In genomic region chr13:114077938-114078335, GRCh38 we compare ENCODE assay signal across 12 cellular contexts. TPM values are rescaled to one million over a fixed set of nuclear protein-coding genes. Genes with fewer than 3 reads are reported as not detected.
DNase-seq lines count a peak whose midpoint lies in the region; ATAC-seq, FAIRE-seq and TF ChIP-seq lines count a peak whose summit lies in the region.
"Had no signal": no experiment of that assay in that cellular context is flagged by ENCODE, and none has a peak within 500 bp of the region (broad histone marks: within the 10 kb centered on the region; RNA-seq: fewer than 3 reads in every experiment).

No MANE protein-coding gene starts in this region.

- no peak overlapping the region for H3K4me2 ChIP-seq in MM.1S (ENCODE audit: low read depth, low read length)

- no peaks in the 10 kb centered on the region for H3K9me2 ChIP-seq in MM.1S (replicated peaks; ENCODE audit: insufficient read depth, low read length)

- H3K9me3 ChIP-seq in BE2C = no peaks in the 10 kb centered on the region
- H3K9me3 ChIP-seq in naive thymus-derived CD4-positive, alpha-beta T cell (ENCODE audit: control insufficient read depth in 2 of 3, low read length in 3 of 3) = no peaks in the 10 kb centered on the region
- no peaks in the 10 kb centered on the region for H3K9me3 ChIP-seq in MM.1S (replicated peaks; ENCODE audit: insufficient read depth, low read length)

- TF ChIP-seq CTCF in BE2C (IDR thresholded peaks at IDR 0.05; ENCODE audit: low read depth, low read length) = no peak
- TF ChIP-seq CTCF in MM.1S (IDR thresholded peaks at IDR 0.05; ENCODE audit: low read length) = no peak

- peak; percentile 90 for DNase-seq in BE2C
- peak; percentile 24 for DNase-seq in NCI-H69 (lab: John Stamatoyannopoulos, UW)
- peak; percentile 36 for DNase-seq in fibroblast of peridontal ligament (ENCODE audit: extremely low read depth)
- DNase-seq in naive thymus-derived CD4-positive, alpha-beta T cell = no peak
- DNase-seq in MM.1S = no peak
- no peak for DNase-seq in D341Med (ENCODE audit: low spot score)
- DNase-seq in HTR-8/SVneo (ENCODE audit: insufficient read length, low spot score) = no peak
- DNase-seq in NCI-H128 (lab: John Stamatoyannopoulos, UW; ENCODE audit: unreplicated experiment) = no peak
- DNase-seq: activated CD4-positive, alpha-beta T cell treated with anti-CD3 and anti-CD28 coated beads for 48 hours; NCI-H2029 treated with DMSO at 0.1 percent for 48 hours had no signal

- POLR2A ChIA-PET in naive thymus-derived CD4-positive, alpha-beta T cell (lab: Charles Lee) = interaction anchor here (0.6 to 1.6 kb wide), 2 partner anchors 12 to 85 kb away, joined by 4 read pairs; no protein-coding TSS in a partner anchor

- H3K9me3 Mint-ChIP-seq in naive thymus-derived CD4-positive, alpha-beta T cell = peaks cover 0 to 11% (median 0%) of the 10 kb centered on the region in 11 donors

- FAIRE-seq in HTR-8/SVneo (lab: Jason Lieb, UNC) = no peak
- FAIRE-seq: G401.6 had no signal

- H3K36me3 ChIP-seq in BE2C = peaks cover 9% of the 10 kb centered on the region
- peaks cover 8 to 86% (median 21%) of the 10 kb centered on the region in 3 experiments for H3K36me3 ChIP-seq in naive thymus-derived CD4-positive, alpha-beta T cell (ENCODE audit: control insufficient read depth in 2 of 3, insufficient read depth in 3 of 3, low read length in 3 of 3)
- 0 out of 2 replicates have a peak, but pooled peaks cover 7% of the 10 kb centered on the region for H3K36me3 ChIP-seq in MM.1S (replicated peaks; ENCODE audit: insufficient read depth, low read length)

- intact Hi-C loops in naive thymus-derived CD4-positive, alpha-beta T cell (cut with micrococcal nuclease) = no loop called here

- no peaks in the 10 kb centered on the region for H3F3A ChIP-seq in MM.1S (ENCODE audit: insufficient read depth, low read length)

- H3K9ac ChIP-seq in MM.1S (ENCODE audit: low read length) = no peak overlapping the region
- H3K9ac ChIP-seq: parathyroid adenoma had no signal

- H3K79me2 ChIP-seq in MM.1S (ENCODE audit: low read length) = peaks cover 92% of the 10 kb centered on the region
- H3K79me2 ChIP-seq: parathyroid adenoma had no signal

- CTCF ChIA-PET in naive thymus-derived CD4-positive, alpha-beta T cell (lab: Charles Lee) = no interaction called here

- peak overlapping the region; percentile 61 for H3K27ac ChIP-seq in naive thymus-derived CD4-positive, alpha-beta T cell (ENCODE audit: low read depth, low read length)
- H3K27ac ChIP-seq in MM.1S (ENCODE audit: low read length) = no peak overlapping the region
- H3K27ac ChIP-seq: parathyroid adenoma had no signal

- no peaks in the 10 kb centered on the region for H3K27me3 Mint-ChIP-seq in naive thymus-derived CD4-positive, alpha-beta T cell

- H3K27me3 ChIP-seq in BE2C (no peaks in the 10 kb centered on the region), MM.1S (replicated peaks; ENCODE audit: insufficient read depth, low read length) (no peaks in the 10 kb centered on the region)
- H3K27me3 ChIP-seq in naive thymus-derived CD4-positive, alpha-beta T cell (ENCODE audit: control insufficient read depth in 2 of 2, insufficient read depth in 2 of 2, low read length in 2 of 2) = no peaks in the 10 kb centered on the region

- H4K20me1 ChIP-seq in MM.1S (ENCODE audit: insufficient read depth, low read length) = no peaks in the 10 kb centered on the region

- peak; percentile 36 for ATAC-seq in naive thymus-derived CD4-positive, alpha-beta T cell

- peak overlapping the region in 7 of 9 donors; percentile 28 to 90 (median 76) for H3K27ac Mint-ChIP-seq in naive thymus-derived CD4-positive, alpha-beta T cell

- peak overlapping the region in 6 of 10 donors; percentile 31 to 68 (median 49) for H3K4me3 Mint-ChIP-seq in naive thymus-derived CD4-positive, alpha-beta T cell

- H3K4me3 ChIP-seq in BE2C (ENCODE audit: low read depth, low read length) (0 out of 2 replicates have a peak overlapping the region, but pooled peaks have one; percentile 23), MM.1S (ENCODE audit: low read length) (no peak overlapping the region)
- H3K4me3 ChIP-seq in naive thymus-derived CD4-positive, alpha-beta T cell (ENCODE audit: low read length) = no peak overlapping the region

- H3K4me1 ChIP-seq in BE2C (peaks cover 10% of the 10 kb centered on the region), MM.1S (ENCODE audit: low read length) (no peaks in the 10 kb centered on the region)
- peaks cover 19 to 51% of the 10 kb centered on the region in 2 donors for H3K4me1 ChIP-seq in naive thymus-derived CD4-positive, alpha-beta T cell (ENCODE audit: control insufficient read depth in 2 of 2, insufficient read depth in 2 of 2, low read length in 2 of 2)
- H3K4me1 ChIP-seq: parathyroid adenoma had no signal

- no peak overlapping the region for H2AFZ ChIP-seq in MM.1S (ENCODE audit: low read length)
- H2AFZ ChIP-seq: parathyroid adenoma had no signal

- H3K36me3 Mint-ChIP-seq in naive thymus-derived CD4-positive, alpha-beta T cell = peaks cover 0 to 50% (median 27%) of the 10 kb centered on the region in 5 donors

- H3K4me1 Mint-ChIP-seq in naive thymus-derived CD4-positive, alpha-beta T cell = peaks cover 13 to 79% (median 57%) of the 10 kb centered on the region in 7 donors

RNA-seq across cellular contexts. Expression of gene RASA3, which starts 54.5 kb away (rescaled TPM):
- 5.1 TPM for polyA plus RNA-seq in BE2C (2012; ENCODE audit: insufficient read depth, insufficient read length, low read depth)
- 100 to 1,000 TPM; 110 to 227 (median 199) TPM for total RNA-seq in naive thymus-derived CD4-positive, alpha-beta T cell
- 100 to 1,000 TPM; 109 to 195 TPM for polyA plus RNA-seq in naive thymus-derived CD4-positive, alpha-beta T cell

Comparison
In these comparisons a context has a peak if more than half of its experiments do, and no peak if none do; other contexts are left out.
1. DNase-seq: peak in BE2C (single experiment), NCI-H69 (single experiment) and fibroblast of peridontal ligament (single experiment); none in naive thymus-derived CD4-positive, alpha-beta T cell (0 of 9), MM.1S (single experiment), D341Med (single experiment), HTR-8/SVneo (single experiment) and NCI-H128 (single experiment).